In the genomic region with DNA sequence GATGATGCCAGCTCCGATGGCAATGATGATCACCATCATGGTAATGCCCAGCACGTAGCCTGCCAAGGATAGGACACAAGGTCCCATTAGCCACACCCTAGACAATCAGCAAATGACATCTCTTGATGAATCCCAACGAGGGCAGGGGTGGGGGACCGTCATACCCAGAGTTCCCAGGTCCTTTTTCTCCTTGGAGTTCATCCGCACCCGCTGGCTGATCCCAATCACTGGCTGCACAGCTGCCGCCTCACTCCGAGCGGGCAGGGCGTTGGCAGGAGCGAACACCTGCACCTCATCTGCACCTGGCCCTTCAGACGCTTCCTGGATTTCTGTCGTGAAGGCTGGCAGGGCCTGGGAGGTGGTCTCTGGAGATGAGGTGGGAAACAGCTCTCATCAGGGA, we compare ENCODE assay signal across 1 cellular context.
TF ChIP-seq lines count a peak whose summit lies in the region.

No MANE protein-coding gene starts in this region.

TF ChIP-seq in H1, 55 proteins besides CTCF, POLR2A, EP300 and RAD21:
- TF ChIP-seq RNF2 (IDR thresholded peaks at IDR 0.05; ENCODE audit: borderline replicate concordance, low read depth, low read length, missing control alignments, poor library complexity, severe bottlenecking) = no peak
- no peak for TF ChIP-seq SP4 (IDR thresholded peaks at IDR 0.05; ENCODE audit: low read length)
- TF ChIP-seq, protein P1, sequence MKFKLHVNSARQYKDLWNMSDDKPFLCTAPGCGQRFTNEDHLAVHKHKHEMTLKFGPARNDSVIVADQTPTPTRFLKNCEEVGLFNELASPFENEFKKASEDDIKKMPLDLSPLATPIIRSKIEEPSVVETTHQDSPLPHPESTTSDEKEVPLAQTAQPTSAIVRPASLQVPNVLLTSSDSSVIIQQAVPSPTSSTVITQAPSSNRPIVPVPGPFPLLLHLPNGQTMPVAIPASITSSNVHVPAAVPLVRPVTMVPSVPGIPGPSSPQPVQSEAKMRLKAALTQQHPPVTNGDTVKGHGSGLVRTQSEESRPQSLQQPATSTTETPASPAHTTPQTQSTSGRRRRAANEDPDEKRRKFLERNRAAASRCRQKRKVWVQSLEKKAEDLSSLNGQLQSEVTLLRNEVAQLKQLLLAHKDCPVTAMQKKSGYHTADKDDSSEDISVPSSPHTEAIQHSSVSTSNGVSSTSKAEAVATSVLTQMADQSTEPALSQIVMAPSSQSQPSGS (IDR thresholded peaks at IDR 0.05; ENCODE audit: low read length) = no peak
- TF ChIP-seq, protein P2, sequence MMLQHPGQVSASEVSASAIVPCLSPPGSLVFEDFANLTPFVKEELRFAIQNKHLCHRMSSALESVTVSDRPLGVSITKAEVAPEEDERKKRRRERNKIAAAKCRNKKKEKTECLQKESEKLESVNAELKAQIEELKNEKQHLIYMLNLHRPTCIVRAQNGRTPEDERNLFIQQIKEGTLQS (IDR thresholded peaks at IDR 0.05; ENCODE audit: insufficient read depth, low read depth, low read length) = no peak
- TF ChIP-seq, protein P3, sequence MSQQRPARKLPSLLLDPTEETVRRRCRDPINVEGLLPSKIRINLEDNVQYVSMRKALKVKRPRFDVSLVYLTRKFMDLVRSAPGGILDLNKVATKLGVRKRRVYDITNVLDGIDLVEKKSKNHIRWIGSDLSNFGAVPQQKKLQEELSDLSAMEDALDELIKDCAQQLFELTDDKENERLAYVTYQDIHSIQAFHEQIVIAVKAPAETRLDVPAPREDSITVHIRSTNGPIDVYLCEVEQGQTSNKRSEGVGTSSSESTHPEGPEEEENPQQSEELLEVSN (IDR thresholded peaks at IDR 0.05) = no peak
- TF ChIP-seq NANOG (IDR thresholded peaks at IDR 0.05; ENCODE audit: insufficient read depth, low read depth, low read length, poor library complexity, severe bottlenecking) = no peak
- TF ChIP-seq CBX8 (IDR thresholded peaks at IDR 0.05; ENCODE audit: borderline replicate concordance, low read depth, low read length) = no peak
- no peak for TF ChIP-seq KDM4A (IDR thresholded peaks at IDR 0.05; ENCODE audit: low read depth, low read length, severe bottlenecking)
- TF ChIP-seq SIX5 (IDR thresholded peaks at IDR 0.05; ENCODE audit: low read depth, low read length) = no peak
